ENCODE assay signal across 20 cellular contexts in genomic region chr2:152920846-152921245, GRCh38.
A peak's percentile ranks its signal among the peaks of the same experiment; 100 is the strongest.
DNase-seq lines count a peak whose midpoint lies in the region; ATAC-seq and TF ChIP-seq lines count a peak whose summit lies in the region.
"Had no signal": no experiment of that assay in that cellular context is flagged by ENCODE, and none has a peak within 500 bp of the region (broad histone marks: within the 10 kb centered on the region; RNA-seq: fewer than 3 reads in every experiment).

No MANE protein-coding gene starts in this region.

- no peak overlapping the region for H3K4me2 ChIP-seq in GM23248 (ENCODE audit: unreplicated experiment)
- H3K4me2 ChIP-seq: BLaER1 treated with 17β-estradiol and CSF1 and Interleukin-3, amounts not matched to agents 10 nM and 100 nM had no signal

- in situ Hi-C loops in GM23248 (cut with MboI): no loop called here

- intact Hi-C loops in sigmoid colon (cut with DNase I): loop anchor here (10.0 kb wide), 1 partner anchor 166 kb away; no protein-coding TSS in a partner anchor

- no peaks in the 10 kb centered on the region for H3K4me1 ChIP-seq in GM23248 (ENCODE audit: insufficient read depth)
- peaks cover 0 to 12% (median 0%) of the 10 kb centered on the region in 4 donors for H3K4me1 ChIP-seq in sigmoid colon
- H3K4me1 ChIP-seq in upper lobe of left lung: peaks cover 0 to 5% (median 2%) of the 10 kb centered on the region in 4 donors
- H3K4me1 ChIP-seq: ascending aorta, upper lobe of right lung had no signal

- no peaks in the 10 kb centered on the region for H3K79me2 ChIP-seq in GM23248 (ENCODE audit: insufficient read depth)

- no peak overlapping the region for H2AFZ ChIP-seq in GM23248

- no peaks in the 10 kb centered on the region for H4K20me1 ChIP-seq in GM23248 (ENCODE audit: insufficient read depth)
- H4K20me1 ChIP-seq: BLaER1 treated with 17β-estradiol and CSF1 and Interleukin-3, amounts not matched to agents 10 nM and 100 nM had no signal

- peak in 1 of 4 donors; percentile 47 for TF ChIP-seq EP300 in sigmoid colon (IDR thresholded peaks at IDR 0.05)
- TF ChIP-seq EP300 in upper lobe of left lung (IDR thresholded peaks at IDR 0.05): no peak

- H3K9me3 ChIP-seq in GM23248 (ENCODE audit: low read depth): no peaks in the 10 kb centered on the region
- no peaks in the 10 kb centered on the region for H3K9me3 ChIP-seq in sigmoid colon
- H3K9me3 ChIP-seq in upper lobe of left lung: no peaks in the 10 kb centered on the region
- H3K9me3 ChIP-seq: ascending aorta; BLaER1 treated with 17β-estradiol and CSF1 and Interleukin-3, amounts not matched to agents 10 nM and 100 nM; upper lobe of right lung had no signal

- peaks cover 6% of the 10 kb centered on the region for H3K27me3 ChIP-seq in GM23248 (replicated peaks; ENCODE audit: insufficient read depth)
- no peaks in the 10 kb centered on the region for H3K27me3 ChIP-seq in sigmoid colon
- H3K27me3 ChIP-seq in upper lobe of left lung: no peaks in the 10 kb centered on the region
- H3K27me3 ChIP-seq: ascending aorta; BLaER1 treated with 17β-estradiol and CSF1 and Interleukin-3, amounts not matched to agents 10 nM and 100 nM; upper lobe of right lung had no signal

- no peaks in the 10 kb centered on the region for H3K36me3 ChIP-seq in GM23248 (ENCODE audit: low read depth)
- no peaks in the 10 kb centered on the region for H3K36me3 ChIP-seq in sigmoid colon
- H3K36me3 ChIP-seq in upper lobe of left lung: no peaks in the 10 kb centered on the region
- H3K36me3 ChIP-seq: ascending aorta; BLaER1 treated with 17β-estradiol and CSF1 and Interleukin-3, amounts not matched to agents 10 nM and 100 nM; upper lobe of right lung had no signal

- peak; percentile 93 for ATAC-seq in esophagus mucosa
- ATAC-seq in HG02973 (IDR thresholded peaks at IDR 0.05; ENCODE audit: unreplicated experiment): no peak
- ATAC-seq in upper lobe of left lung (ENCODE audit: low FRiP score in 2 of 2): no peak
- ATAC-seq: activated T-cell treated with anti-CD3 and anti-CD28 coated beads, Interleukin-2, amount 50 U/mL, for 72 hours; effector memory CD8-positive, alpha-beta T cell; GM12878; upper lobe of right lung had no signal

- H3K9me2 ChIP-seq in GM23248 (ENCODE audit: insufficient read depth): no peaks in the 10 kb centered on the region

- no peak overlapping the region for H3K9ac ChIP-seq in GM23248
- H3K9ac ChIP-seq: BLaER1 treated with 17β-estradiol and CSF1 and Interleukin-3, amounts not matched to agents 10 nM and 100 nM had no signal

- 0% methylated on average over 2 of the region's 2 CpGs for WGBS in GM23248 (ENCODE audit: low coverage in 1 of 2, low lambda C conversion rate in 2 of 2, missing lambda C conversion rate in 2 of 2), 2 experiments
- 40 to 68% methylated on average over 2 of the region's 2 CpGs for whole genome bisulfite sequencing in sigmoid colon, 2 donors
- WGBS in upper lobe of left lung, 2 donors: 65 to 68% methylated on average over 2 of the region's 2 CpGs

- DNase-seq in GM23248 (peak; percentile 79), NCI-H226 (peak; percentile 17), sigmoid colon (peak; percentile 66), SK-N-DZ (ENCODE audit: low spot score) (no peak), GM19238 (ENCODE audit: insufficient read length, low spot score) (no peak), upper lobe of left lung (no peak)
- DNase-seq: activated CD4-positive, CD25-positive, alpha-beta regulatory T cell; activated T-cell treated with anti-CD3 and anti-CD28 coated beads, Interleukin-2, amount 50 U/mL, for 72 hours; effector memory CD8-positive, alpha-beta T cell; GDM1; kidney; NCI-H1105 treated with DMSO at 0.1 percent for 48 hours; NCI-H2107; NCI-H526; upper lobe of right lung had no signal

- H3K27ac ChIP-seq in GM23248 (no peak overlapping the region), sigmoid colon (peak overlapping the region; percentile 38 to 65 (median 49)), upper lobe of left lung (no peak overlapping the region)
- H3K27ac ChIP-seq: ascending aorta; BLaER1 treated with 17β-estradiol and CSF1 and Interleukin-3, amounts not matched to agents 10 nM and 100 nM; upper lobe of right lung had no signal

- TF ChIP-seq POLR2A in sigmoid colon (IDR thresholded peaks at IDR 0.05) (no peak), upper lobe of left lung (IDR thresholded peaks at IDR 0.05) (no peak)

- H3F3A ChIP-seq in GM23248 (ENCODE audit: insufficient read depth): 0 out of 2 replicates have a peak, but pooled peaks cover 6% of the 10 kb centered on the region

- H3K4me3 ChIP-seq in GM23248 (no peak overlapping the region), sigmoid colon (no peak overlapping the region), upper lobe of left lung (no peak overlapping the region)
- H3K4me3 ChIP-seq: ascending aorta; BLaER1 treated with 17β-estradiol and CSF1 and Interleukin-3, amounts not matched to agents 10 nM and 100 nM; GM12878; upper lobe of right lung had no signal

- TF ChIP-seq CTCF in sigmoid colon (IDR thresholded peaks at IDR 0.05) (no peak), upper lobe of left lung (IDR thresholded peaks at IDR 0.05) (no peak)

Comparison
In these comparisons a context has a peak if more than half of its experiments do, and no peak if none do; other contexts are left out.
1. DNase-seq: peak in GM23248 (single experiment), NCI-H226 (single experiment) and sigmoid colon (single experiment); none in SK-N-DZ (single experiment), GM19238 (single experiment) and upper lobe of left lung (0 of 2).
2. H3K27ac ChIP-seq: peak in sigmoid colon (4 of 4); none in GM23248 (single experiment) and upper lobe of left lung (0 of 4).